Comparison of ENCODE assay signal across 23 cellular contexts in the genomic region with DNA sequence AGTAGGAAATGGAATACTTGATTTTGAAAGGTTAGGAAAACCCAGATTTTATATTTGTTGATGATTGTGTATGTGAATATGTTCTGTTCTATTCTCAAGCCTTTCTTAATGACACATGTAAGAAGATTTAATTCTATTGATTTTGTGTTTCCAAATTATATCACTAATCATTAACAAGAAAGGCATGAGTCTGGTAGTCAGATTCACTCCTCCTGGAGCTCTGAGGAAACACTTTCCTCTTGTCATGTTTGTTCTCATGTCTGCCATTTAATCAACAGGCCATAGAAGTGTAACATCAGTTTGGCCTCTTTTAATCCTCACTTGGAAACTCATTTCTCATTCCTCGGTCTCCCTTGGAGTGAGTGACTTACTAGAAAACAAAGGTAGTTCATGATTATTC.
"Had no signal": no experiment of that assay in that cellular context is flagged by ENCODE, and none has a peak within 500 bp of the region (broad histone marks: within the 10 kb centered on the region; RNA-seq: fewer than 3 reads in every experiment).

No MANE protein-coding gene starts in this region.

- H3K9me3 ChIP-seq: SJSA1 had no signal

- DNase-seq: Karpas-422, KG1, MM.1S, NCI-H1092 treated with DMSO at 0.1 percent for 48 hours, NCI-H1436, NCI-H187, NCI-H2029, NCI-H2081 treated with DMSO at 0.1 percent for 48 hours, NCI-H2171, NCI-H226, NCI-H446, NCI-H510A, NCI-H524 treated with DMSO at 0.1 percent for 48 hours, NCI-H69, NCI-H774, Right ventricle myocardium superior, RPMI8226, SIG-M5 had no signal

- H3K4me3 ChIP-seq: SJSA1, SK-N-MC had no signal

- H3K4me1 ChIP-seq: SJSA1 had no signal

- FAIRE-seq: HTR-8/SVneo, RCC 7860 had no signal

- H3K36me3 ChIP-seq: SJSA1 had no signal

- H3K27me3 ChIP-seq: SJSA1 had no signal

- H3K27ac ChIP-seq: HL-60, SJSA1, SK-N-MC had no signal
